Comparison of ENCODE assay signal across 8 cellular contexts in genomic region chr14:51219473-51220448, GRCh38.
DNase-seq lines count a peak whose midpoint lies in the region; TF ChIP-seq lines count a peak whose summit lies in the region.

No MANE protein-coding gene starts in this region.

- H3K27ac ChIP-seq in neutrophil = peak overlapping the region; percentile 63

- TF ChIP-seq CTCF in choroid plexus epithelial cell (conservative IDR thresholded peaks at IDR 0.05; ENCODE audit: low read depth, low read length) (peak; percentile 63), neutrophil (IDR thresholded peaks at IDR 0.05) (no peak)

- H3K4me1 ChIP-seq in neutrophil (ENCODE audit: control insufficient read depth in 1 of 2, insufficient read depth in 1 of 2, low read depth in 1 of 2, low read length in 1 of 2) = peaks cover 10 to 15% of the 10 kb centered on the region in 2 experiments

- H3K36me3 ChIP-seq in neutrophil = no peaks in the 10 kb centered on the region

- H3K9me3 ChIP-seq in neutrophil = no peaks in the 10 kb centered on the region

- peak; percentile 21 for DNase-seq in NCI-H146 (lab: John Stamatoyannopoulos, UW)
- DNase-seq in NCI-H146 treated with DMSO at 0.1 percent for 48 hours (lab: John Stamatoyannopoulos, UW; ENCODE audit: unreplicated experiment) = no peak
- peak; percentile 18 for DNase-seq in NCI-H2196 (lab: John Stamatoyannopoulos, UW; ENCODE audit: unreplicated experiment)
- DNase-seq in choroid plexus epithelial cell (ENCODE audit: low read depth) = peak; percentile 76
- no peak for DNase-seq in activated CD4-positive, CD25-positive, alpha-beta regulatory T cell (lab: John Stamatoyannopoulos, UW)
- DNase-seq in NCI-H128 (lab: John Stamatoyannopoulos, UW; ENCODE audit: unreplicated experiment) = no peak
- DNase-seq in activated CD8-positive, alpha-beta memory T cell treated with anti-CD3 and anti-CD28 coated beads, Interleukin-2, amount 50 U/mL, for 4 hours = no peak

- H3K27me3 ChIP-seq in neutrophil = no peaks in the 10 kb centered on the region

- no peak overlapping the region for H3K4me3 ChIP-seq in choroid plexus epithelial cell (ENCODE audit: low read depth, low read length)
- no peak overlapping the region for H3K4me3 ChIP-seq in neutrophil (ENCODE audit: low read depth in 1 of 2, low read length in 1 of 2)

Comparison
In these comparisons a context has a peak if more than half of its experiments do, and no peak if none do; other contexts are left out.
1. DNase-seq: peak in NCI-H146 (single experiment), NCI-H2196 (single experiment) and choroid plexus epithelial cell (single experiment); none in NCI-H146 treated with DMSO at 0.1 percent for 48 hours (single experiment), activated CD4-positive, CD25-positive, alpha-beta regulatory T cell (0 of 4), NCI-H128 (single experiment) and activated CD8-positive, alpha-beta memory T cell treated with anti-CD3 and anti-CD28 coated beads, Interleukin-2, amount 50 U/mL, for 4 hours (single experiment).